8 cellular contexts compared by ENCODE assay signal in the genomic region with DNA sequence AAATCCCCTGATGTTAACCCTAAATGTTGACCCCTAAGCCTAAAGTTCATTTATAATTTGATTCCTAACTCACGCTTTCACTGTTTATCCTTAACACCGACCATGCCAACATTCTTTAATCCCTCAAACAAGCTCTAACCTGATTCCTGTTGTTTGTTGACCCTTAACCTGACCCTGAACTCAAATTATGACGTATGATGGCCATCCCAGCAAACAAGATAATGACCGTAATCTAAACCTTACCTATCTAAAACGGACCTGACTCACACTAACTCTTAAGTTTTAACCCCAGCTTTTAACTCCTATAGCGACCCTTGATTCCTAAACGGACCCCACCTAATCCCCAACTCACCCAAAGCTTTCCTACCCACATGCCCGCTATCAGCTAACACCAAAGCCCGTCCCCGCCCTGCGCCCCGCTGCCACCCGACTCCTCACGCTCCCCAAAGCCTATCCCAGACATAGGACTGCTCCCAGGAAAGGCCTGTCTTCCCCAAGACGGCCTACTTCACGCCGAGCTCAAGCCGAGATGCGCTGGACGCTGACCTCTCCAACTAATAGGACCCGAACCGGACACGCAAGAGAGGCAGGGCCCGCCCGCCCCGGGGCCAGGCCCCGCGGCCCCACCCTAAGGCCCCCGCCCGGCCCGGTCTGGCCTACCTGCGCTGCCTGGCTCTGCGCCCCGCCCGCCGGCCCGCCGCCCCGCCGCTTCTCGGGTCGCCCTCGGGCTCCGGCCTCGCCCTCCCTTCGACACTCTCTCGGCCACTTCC. TPM values are rescaled to one million over a fixed set of nuclear protein-coding genes. Genes with fewer than 3 reads are reported as not detected.
DNase-seq lines count a peak whose midpoint lies in the region; ATAC-seq and TF ChIP-seq lines count a peak whose summit lies in the region.

No MANE protein-coding gene starts in this region.

- intact Hi-C loops in right cardiac atrium (cut with DNase I) = loop anchor here in 2 of 4 donors (5.0 kb wide), 1 partner anchor 69 kb away; no protein-coding TSS in a partner anchor

- H3K9me3 Mint-ChIP-seq in WTC11 = no peaks in the 10 kb centered on the region
- no peaks in the 10 kb centered on the region for H3K9me3 Mint-ChIP-seq in stimulated activated naive B cell treated with anti-CD40 and anti-IgM and Interleukin-4, amounts not matched to agents 10 μg/mL and 1 μg/mL and 100 μg/mL, for 72 hours

- peak overlapping the region; percentile 93 for H3K27ac ChIP-seq in right cardiac atrium (ENCODE audit: low read length)

- WGBS in right cardiac atrium = under 1% methylated on average over 47 of the region's 47 CpGs

- CTCF ChIA-PET in WTC11 (lab: Charles Lee) = interaction anchor here (0.8 to 8.3 kb wide), 22 partner anchors 14 to 832 kb away, joined by 3 to 103 read pairs (median 6); a partner anchor contains a TSS
- CTCF ChIA-PET in GM10248 (lab: Yijun Ruan, JAX) = interaction anchor here (0.9 to 11.0 kb wide), 16 partner anchors 12 to 132 kb away, joined by 3 to 134 read pairs (median 6); a partner anchor contains a TSS

- H3K36me3 Mint-ChIP-seq in WTC11 = peaks cover 15% of the 10 kb centered on the region
- peaks cover 29 to 32% of the 10 kb centered on the region in 2 donors for H3K36me3 Mint-ChIP-seq in stimulated activated naive B cell treated with anti-CD40 and anti-IgM and Interleukin-4, amounts not matched to agents 10 μg/mL and 1 μg/mL and 100 μg/mL, for 72 hours

- peak; percentile 38 for DNase-seq in stimulated activated CD4-positive, alpha-beta T cell treated with anti-CD3 and anti-CD28 coated beads, Interleukin-4, amount 100 ng/mL, for 1 hour
- DNase-seq in stimulated activated CD4-positive, alpha-beta T cell treated with anti-CD3 and anti-CD28 coated beads, Interleukin-1b, Interleukin-23, amount 100 ng/mL, for 48 hours = no peak
- DNase-seq in WTC11 (ENCODE audit: low spot score) = no peak
- no peak for DNase-seq in right cardiac atrium
- no peak for DNase-seq in stimulated activated naive B cell treated with anti-CD40 and anti-IgM and Interleukin-4, amounts not matched to agents 10 μg/mL and 1 μg/mL and 100 μg/mL, for 72 hours
- no peak for DNase-seq in T1000 (lab: John Stamatoyannopoulos, UW)
- DNase-seq in GM10248 (ENCODE audit: extremely low spot score) = no peak

- ATAC-seq in WTC11 (no peak), right cardiac atrium (no peak), HG03378 (IDR thresholded peaks at IDR 0.05; ENCODE audit: unreplicated experiment) (no peak)
- no peak for ATAC-seq in stimulated activated naive B cell treated with anti-CD40 and anti-IgM and Interleukin-4, amounts not matched to agents 10 μg/mL and 1 μg/mL and 100 μg/mL, for 72 hours (replicated peaks)

- H3K4me3 Mint-ChIP-seq in WTC11 = peak overlapping the region; percentile 90
- no peak overlapping the region for H3K4me3 Mint-ChIP-seq in stimulated activated naive B cell treated with anti-CD40 and anti-IgM and Interleukin-4, amounts not matched to agents 10 μg/mL and 1 μg/mL and 100 μg/mL, for 72 hours

- peaks cover 14% of the 10 kb centered on the region for H3K4me1 Mint-ChIP-seq in WTC11
- H3K4me1 Mint-ChIP-seq in stimulated activated naive B cell treated with anti-CD40 and anti-IgM and Interleukin-4, amounts not matched to agents 10 μg/mL and 1 μg/mL and 100 μg/mL, for 72 hours = peaks cover 21 to 26% of the 10 kb centered on the region in 2 donors

- H3K27ac Mint-ChIP-seq in WTC11 = peak overlapping the region; percentile 85
- peak overlapping the region; percentile 98 for H3K27ac Mint-ChIP-seq in stimulated activated naive B cell treated with anti-CD40 and anti-IgM and Interleukin-4, amounts not matched to agents 10 μg/mL and 1 μg/mL and 100 μg/mL, for 72 hours

- peak overlapping the region; percentile 64 for H3K4me3 ChIP-seq in right cardiac atrium (ENCODE audit: low read length)

- TF ChIP-seq CTCF in WTC11 (IDR thresholded peaks at IDR 0.05) = no peak
- no peak for TF ChIP-seq CTCF in GM10248 (IDR thresholded peaks at IDR 0.05; ENCODE audit: control extremely low read depth, extremely low read depth, low read depth, missing control alignments)

- POLR2A ChIA-PET in WTC11 (lab: Charles Lee) = interaction anchor here (0.6 to 2.6 kb wide), 17 partner anchors 9 to 663 kb away, joined by 3 to 13 read pairs (median 4); a partner anchor contains a TSS
- POLR2A ChIA-PET in GM10248 (lab: Yijun Ruan, JAX) = interaction anchor here (0.9 to 2.5 kb wide), 13 partner anchors 10 to 128 kb away, joined by 3 to 20 read pairs (median 4); a partner anchor contains a TSS

- H3K9me3 ChIP-seq in right cardiac atrium (ENCODE audit: control insufficient read depth, low read length) = no peaks in the 10 kb centered on the region

- peaks cover 21% of the 10 kb centered on the region for H3K4me1 ChIP-seq in right cardiac atrium (ENCODE audit: control insufficient read depth, insufficient read depth, low read length)

- H3K27me3 Mint-ChIP-seq in WTC11 (ENCODE audit: low read depth) = no peaks in the 10 kb centered on the region
- H3K27me3 Mint-ChIP-seq in stimulated activated naive B cell treated with anti-CD40 and anti-IgM and Interleukin-4, amounts not matched to agents 10 μg/mL and 1 μg/mL and 100 μg/mL, for 72 hours = no peaks in the 10 kb centered on the region

- no peaks in the 10 kb centered on the region for H3K27me3 ChIP-seq in right cardiac atrium (ENCODE audit: control insufficient read depth, insufficient read depth)

TF ChIP-seq in WTC11, 78 proteins besides CTCF, POLR2A, EP300 and RAD21 (continues in another document):
- TF ChIP-seq EMX1 (CRISPR knock-in tag; IDR thresholded peaks at IDR 0.05) = no peak
- TF ChIP-seq CREB1 (CRISPR knock-in tag; IDR thresholded peaks at IDR 0.05) = no peak
- TF ChIP-seq ELF4 (CRISPR knock-in tag; IDR thresholded peaks at IDR 0.05; ENCODE audit: low read depth) = no peak
- no peak for TF ChIP-seq TP53 (CRISPR knock-in tag; IDR thresholded peaks at IDR 0.05)
- no peak for TF ChIP-seq SMAD4 (CRISPR knock-in tag; IDR thresholded peaks at IDR 0.05)
- no peak for TF ChIP-seq HMGA2 (CRISPR knock-in tag; IDR thresholded peaks at IDR 0.05)
- TF ChIP-seq, protein P1, sequence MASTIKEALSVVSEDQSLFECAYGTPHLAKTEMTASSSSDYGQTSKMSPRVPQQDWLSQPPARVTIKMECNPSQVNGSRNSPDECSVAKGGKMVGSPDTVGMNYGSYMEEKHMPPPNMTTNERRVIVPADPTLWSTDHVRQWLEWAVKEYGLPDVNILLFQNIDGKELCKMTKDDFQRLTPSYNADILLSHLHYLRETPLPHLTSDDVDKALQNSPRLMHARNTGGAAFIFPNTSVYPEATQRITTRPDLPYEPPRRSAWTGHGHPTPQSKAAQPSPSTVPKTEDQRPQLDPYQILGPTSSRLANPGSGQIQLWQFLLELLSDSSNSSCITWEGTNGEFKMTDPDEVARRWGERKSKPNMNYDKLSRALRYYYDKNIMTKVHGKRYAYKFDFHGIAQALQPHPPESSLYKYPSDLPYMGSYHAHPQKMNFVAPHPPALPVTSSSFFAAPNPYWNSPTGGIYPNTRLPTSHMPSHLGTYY (CRISPR knock-in tag; IDR thresholded peaks at IDR 0.05) = no peak
- no peak for TF ChIP-seq ESRRA (CRISPR knock-in tag; IDR thresholded peaks at IDR 0.05; ENCODE audit: borderline replicate concordance)
- TF ChIP-seq ETV6 (CRISPR knock-in tag; IDR thresholded peaks at IDR 0.05) = no peak; the same call in 1 of the 2 replicates
- no peak for TF ChIP-seq ZNF121 (CRISPR knock-in tag; IDR thresholded peaks at IDR 0.05)
- TF ChIP-seq, protein P2, sequence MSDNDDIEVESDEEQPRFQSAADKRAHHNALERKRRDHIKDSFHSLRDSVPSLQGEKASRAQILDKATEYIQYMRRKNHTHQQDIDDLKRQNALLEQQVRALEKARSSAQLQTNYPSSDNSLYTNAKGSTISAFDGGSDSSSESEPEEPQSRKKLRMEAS (CRISPR knock-in tag; IDR thresholded peaks at IDR 0.05) = no peak
- TF ChIP-seq, protein P3, sequence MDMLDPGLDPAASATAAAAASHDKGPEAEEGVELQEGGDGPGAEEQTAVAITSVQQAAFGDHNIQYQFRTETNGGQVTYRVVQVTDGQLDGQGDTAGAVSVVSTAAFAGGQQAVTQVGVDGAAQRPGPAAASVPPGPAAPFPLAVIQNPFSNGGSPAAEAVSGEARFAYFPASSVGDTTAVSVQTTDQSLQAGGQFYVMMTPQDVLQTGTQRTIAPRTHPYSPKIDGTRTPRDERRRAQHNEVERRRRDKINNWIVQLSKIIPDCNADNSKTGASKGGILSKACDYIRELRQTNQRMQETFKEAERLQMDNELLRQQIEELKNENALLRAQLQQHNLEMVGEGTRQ (CRISPR knock-in tag; IDR thresholded peaks at IDR 0.05) = no peak
- TF ChIP-seq SMAD3 (CRISPR knock-in tag; IDR thresholded peaks at IDR 0.05; ENCODE audit: borderline replicate concordance) = no peak; the same call in 1 of the 2 replicates
- TF ChIP-seq NR1H2 (CRISPR knock-in tag; IDR thresholded peaks at IDR 0.05) = no peak
- TF ChIP-seq, protein P4, sequence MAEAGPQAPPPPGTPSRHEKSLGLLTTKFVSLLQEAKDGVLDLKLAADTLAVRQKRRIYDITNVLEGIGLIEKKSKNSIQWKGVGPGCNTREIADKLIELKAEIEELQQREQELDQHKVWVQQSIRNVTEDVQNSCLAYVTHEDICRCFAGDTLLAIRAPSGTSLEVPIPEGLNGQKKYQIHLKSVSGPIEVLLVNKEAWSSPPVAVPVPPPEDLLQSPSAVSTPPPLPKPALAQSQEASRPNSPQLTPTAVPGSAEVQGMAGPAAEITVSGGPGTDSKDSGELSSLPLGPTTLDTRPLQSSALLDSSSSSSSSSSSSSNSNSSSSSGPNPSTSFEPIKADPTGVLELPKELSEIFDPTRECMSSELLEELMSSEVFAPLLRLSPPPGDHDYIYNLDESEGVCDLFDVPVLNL (CRISPR knock-in tag; IDR thresholded peaks at IDR 0.05; ENCODE audit: borderline replicate concordance, low read depth) = no peak

RNA-seq across cellular contexts. Expression of a gene that starts 0.4 kb away (rescaled TPM):
- total RNA-seq in WTC11 (2021) (97.1 to 109 TPM (median 106 TPM) in 3 replicates), right cardiac atrium (100 to 1,000 TPM; 263 to 375 (median 298) TPM)
- 171 TPM for polyA plus RNA-seq in right cardiac atrium

RNA-seq across cellular contexts. Expression of a gene that starts 0.9 kb away (rescaled TPM):
- total RNA-seq in WTC11 (2021) (21.4 to 24.2 TPM (median 23.1 TPM) in 3 replicates), right cardiac atrium (10 to 100 TPM; 24.5 to 35.4 (median 25.7) TPM)
- 29.6 TPM for polyA plus RNA-seq in right cardiac atrium

RNA-seq across cellular contexts. Expression of a gene that starts 17.4 kb away (rescaled TPM):
- total RNA-seq in WTC11 (2021) (85.5 to 104 TPM (median 89.7 TPM) in 3 replicates), right cardiac atrium (100 to 1,000 TPM in 2 of 4 donors, 10 to 100 TPM in 2; 93.7 to 117 (median 102) TPM)
- 70.3 TPM for polyA plus RNA-seq in right cardiac atrium

RNA-seq across cellular contexts. Expression of a gene that starts 17.5 kb away (rescaled TPM):
- 29.7 to 30.0 TPM (median 30.0 TPM) in 3 replicates for total RNA-seq in WTC11 (2021)
- 10 to 100 TPM; 25.7 to 35.0 (median 30.4) TPM for total RNA-seq in right cardiac atrium
- 17.7 TPM for polyA plus RNA-seq in right cardiac atrium

RNA-seq across cellular contexts. Expression of a gene that starts 22.5 kb away (rescaled TPM):
- total RNA-seq in WTC11 (2021) = 1.0 to 2.1 TPM (median 1.2 TPM) in 3 replicates
- not detected for total RNA-seq in right cardiac atrium
- 0.27 TPM for polyA plus RNA-seq in right cardiac atrium
